ENCODE assay signal across 13 cellular contexts in the genomic region with DNA sequence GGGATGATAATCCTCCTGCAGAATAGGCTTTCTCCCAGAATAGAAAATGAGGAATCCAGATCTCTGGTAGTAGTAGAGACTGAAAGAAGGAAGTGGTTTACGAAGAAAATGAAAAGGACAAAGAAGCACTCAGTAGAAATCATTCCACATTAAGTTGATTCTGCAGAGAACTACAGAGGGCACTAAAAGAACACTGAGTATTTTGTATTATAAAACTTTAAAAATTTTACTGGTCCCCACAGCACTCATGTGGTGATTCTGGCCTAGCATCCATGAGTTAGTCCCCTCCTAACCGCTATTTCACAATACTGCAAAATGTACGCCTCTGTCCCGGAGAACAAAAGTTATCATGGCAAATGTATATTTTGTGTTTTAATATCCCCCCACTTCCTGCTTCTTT. TPM values are rescaled to one million over a fixed set of nuclear protein-coding genes. Genes with fewer than 3 reads are reported as not detected.
DNase-seq lines count a peak whose midpoint lies in the region; ATAC-seq, FAIRE-seq and TF ChIP-seq lines count a peak whose summit lies in the region.
"Had no signal": no experiment of that assay in that cellular context is flagged by ENCODE, and none has a peak within 500 bp of the region (broad histone marks: within the 10 kb centered on the region; RNA-seq: fewer than 3 reads in every experiment).

No MANE protein-coding gene starts in this region.

- POLR2A ChIA-PET in RWPE1 (lab: Yijun Ruan, JAX; ENCODE audit: low non-redundant PET), result no interaction called here

- FAIRE-seq in GM12891 (lab: Jason Lieb, UNC), result no peak

- peaks cover 13% of the 10 kb centered on the region for H3K27me3 Mint-ChIP-seq in stimulated activated naive CD8-positive, alpha-beta T cell treated with anti-CD3 and anti-CD28 coated beads, Interleukin-15, amount 100 ng/mL, for 72 hours
- H3K27me3 Mint-ChIP-seq: activated naive CD8-positive, alpha-beta T cell had no signal

- TF ChIP-seq CTCF in osteoblast (IDR thresholded peaks at IDR 0.05; ENCODE audit: extremely low read depth, low read depth, low read length), result peak; percentile 43
- no peak for TF ChIP-seq CTCF in RWPE1 (conservative IDR thresholded peaks at IDR 0.05; ENCODE audit: low read depth)

- peak overlapping the region in 1 of 2 donors; percentile 21 for H3K27ac Mint-ChIP-seq in stimulated activated naive CD8-positive, alpha-beta T cell treated with anti-CD3 and anti-CD28 coated beads, Interleukin-15, amount 100 ng/mL, for 72 hours
- H3K27ac Mint-ChIP-seq: activated naive CD8-positive, alpha-beta T cell; CD4-positive, alpha-beta memory T cell; natural killer cell treated with Interleukin-12 subunit alpha and Interleukin-12 subunit beta and Interleukin-15 and Interleukin-18, amount 100 ng/mL, for 72 hours had no signal

- H3K36me3 ChIP-seq in osteoblast (ENCODE audit: insufficient read depth, low read length), result no peaks in the 10 kb centered on the region
- H3K36me3 ChIP-seq: vagina had no signal

- H3K4me1 Mint-ChIP-seq in stimulated activated naive CD8-positive, alpha-beta T cell treated with anti-CD3 and anti-CD28 coated beads, Interleukin-15, amount 100 ng/mL, for 72 hours, result peaks cover 20% of the 10 kb centered on the region

- H3K27ac ChIP-seq in osteoblast (ENCODE audit: low read depth, low read length), result no peak overlapping the region
- no peak overlapping the region for H3K27ac ChIP-seq in RWPE1
- H3K27ac ChIP-seq: vagina had no signal

- no peak overlapping the region for H3K4me3 Mint-ChIP-seq in stimulated activated naive CD8-positive, alpha-beta T cell treated with anti-CD3 and anti-CD28 coated beads, Interleukin-15, amount 100 ng/mL, for 72 hours
- H3K4me3 Mint-ChIP-seq: activated naive CD8-positive, alpha-beta T cell; CD4-positive, alpha-beta memory T cell; natural killer cell treated with Interleukin-12 subunit alpha and Interleukin-12 subunit beta and Interleukin-15 and Interleukin-18, amount 100 ng/mL, for 72 hours had no signal

- no peaks in the 10 kb centered on the region for H3K79me2 ChIP-seq in osteoblast (ENCODE audit: insufficient read depth, low read length)

- no peaks in the 10 kb centered on the region for H3K9me3 ChIP-seq in osteoblast (ENCODE audit: low read depth, low read length)
- H3K9me3 ChIP-seq: vagina had no signal

- H4K20me1 ChIP-seq in osteoblast (ENCODE audit: insufficient read depth, low read length), result no peaks in the 10 kb centered on the region

- no peaks in the 10 kb centered on the region for H3K27me3 ChIP-seq in osteoblast (ENCODE audit: insufficient read depth, low read length)
- H3K27me3 ChIP-seq: vagina had no signal

- no peak for ATAC-seq in stimulated activated naive CD8-positive, alpha-beta T cell treated with anti-CD3 and anti-CD28 coated beads, Interleukin-15, amount 100 ng/mL, for 72 hours
- ATAC-seq: natural killer cell treated with Interleukin-12 subunit alpha and Interleukin-12 subunit beta and Interleukin-15 and Interleukin-18, amount 100 ng/mL, for 72 hours had no signal

- H2AFZ ChIP-seq in osteoblast (ENCODE audit: low read length), result peak overlapping the region; percentile 40

- CTCF ChIA-PET in RWPE1 (lab: Yijun Ruan, JAX), result interaction anchor here (0.7 kb wide), 1 partner anchor 30 kb away, joined by 3 read pairs; no protein-coding TSS in a partner anchor

- DNase-seq in GM12891 (ENCODE audit: insufficient read length, low spot score) (no peak), NOMO-1 treated with DMSO at 0.1 percent for 48 hours (lab: John Stamatoyannopoulos, UW; ENCODE audit: unreplicated experiment) (peak; percentile 69), amniotic epithelial cell (ENCODE audit: low read depth) (peak; percentile 18), osteoblast (ENCODE audit: insufficient read length, low spot score, missing footprints) (no peak), mucosa of gallbladder (ENCODE audit: low spot score) (no peak), RWPE1 (ENCODE audit: low spot score) (no peak)
- no peak for DNase-seq in stimulated activated naive CD8-positive, alpha-beta T cell treated with anti-CD3 and anti-CD28 coated beads, Interleukin-15, amount 100 ng/mL, for 72 hours
- DNase-seq: CD4-positive, alpha-beta memory T cell; NK-92 treated with Interleukin-12 subunit alpha and Interleukin-12 subunit beta, amount 100 ng/mL, for 24 hours had no signal

- H3K4me2 ChIP-seq in osteoblast (ENCODE audit: insufficient read depth, low read length), result peak overlapping the region; percentile 11

- H3K4me3 ChIP-seq in osteoblast (ENCODE audit: insufficient read depth, low read length), result no peak overlapping the region
- H3K4me3 ChIP-seq: lung, vagina had no signal

- H3K9me3 Mint-ChIP-seq in stimulated activated naive CD8-positive, alpha-beta T cell treated with anti-CD3 and anti-CD28 coated beads, Interleukin-15, amount 100 ng/mL, for 72 hours, result no peaks in the 10 kb centered on the region
- H3K9me3 Mint-ChIP-seq: natural killer cell treated with Interleukin-12 subunit alpha and Interleukin-12 subunit beta and Interleukin-15 and Interleukin-18, amount 100 ng/mL, for 72 hours had no signal

- TF ChIP-seq POLR2A in GM12891 (IDR thresholded peaks at IDR 0.05; ENCODE audit: low read depth, low read length), result no peak

- peaks cover 7% of the 10 kb centered on the region for H3K4me1 ChIP-seq in osteoblast (ENCODE audit: insufficient read depth, low read length)
- H3K4me1 ChIP-seq: vagina had no signal

TF ChIP-seq in GM12891, 5 proteins besides CTCF, POLR2A, EP300 and RAD21:
- no peak for TF ChIP-seq TAF1 (IDR thresholded peaks at IDR 0.05; ENCODE audit: low read depth, low read length)
- TF ChIP-seq SPI1 (IDR thresholded peaks at IDR 0.05; ENCODE audit: low read depth, low read length), result peak; percentile 47; the same call in 1 of the 2 replicates
TF ChIP-seq in GM12891: peak in this region for 1.

RNA-seq across cellular contexts. Expression of a gene that starts 42.9 kb away (rescaled TPM):
- polyA plus RNA-seq in GM12891 (2012; ENCODE audit: low read depth, missing spikeins), result 6.7 TPM
- 239 and 245 TPM in 2 replicates for total RNA-seq in osteoblast
- 82.6 TPM for total RNA-seq in mucosa of gallbladder

Comparison
In these comparisons a context has a peak if more than half of its experiments do, and no peak if none do; other contexts are left out.
1. DNase-seq: peak in NOMO-1 treated with DMSO at 0.1 percent for 48 hours (single experiment) and amniotic epithelial cell (single experiment); none in GM12891 (single experiment), osteoblast (single experiment), stimulated activated naive CD8-positive, alpha-beta T cell treated with anti-CD3 and anti-CD28 coated beads, Interleukin-15, amount 100 ng/mL, for 72 hours (0 of 2), mucosa of gallbladder (single experiment) and RWPE1 (single experiment).